Comparison of ENCODE assay signal across 9 cellular contexts in the genomic region with DNA sequence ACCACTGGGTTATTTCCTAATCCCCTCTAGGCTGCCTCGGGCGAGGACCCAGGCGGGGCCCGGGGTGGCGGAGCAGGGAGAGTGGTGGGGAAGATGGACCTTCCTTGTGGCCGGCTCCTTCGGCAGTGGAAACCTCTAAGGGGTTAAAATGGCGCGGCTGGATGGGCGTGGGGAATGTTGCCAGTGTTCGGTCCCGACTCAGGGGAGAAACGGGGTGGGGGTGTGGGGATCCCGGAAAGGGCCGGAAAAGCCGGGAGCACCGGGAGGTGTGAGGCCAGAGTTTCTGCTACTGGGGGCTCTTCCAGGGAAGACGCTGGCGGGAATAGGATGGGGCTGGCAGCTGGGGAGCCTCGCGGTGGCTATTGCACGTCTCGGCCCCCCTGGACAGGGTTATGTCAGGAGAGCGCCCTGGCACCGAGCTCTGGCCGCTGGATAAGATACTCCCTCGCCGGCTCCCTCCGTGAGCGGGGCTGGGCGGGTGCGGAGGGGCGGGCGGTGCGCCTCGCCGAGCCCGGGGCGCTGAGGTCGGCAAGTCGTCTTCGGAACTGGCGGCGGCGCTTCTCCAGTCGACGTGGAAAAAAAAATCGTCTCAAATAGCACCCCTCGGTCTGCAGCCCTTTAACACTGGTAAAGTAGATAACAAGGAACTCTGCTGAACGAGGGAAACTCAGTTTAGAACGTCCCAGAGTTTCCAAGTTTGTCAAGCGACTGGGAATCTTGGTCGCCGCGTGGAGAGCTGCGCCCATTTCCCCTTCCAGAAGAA.
A peak's percentile ranks its signal among the peaks of the same experiment; 100 is the strongest.
DNase-seq lines count a peak whose midpoint lies in the region; ATAC-seq and FAIRE-seq lines count a peak whose summit lies in the region.
"Had no signal": no experiment of that assay in that cellular context is flagged by ENCODE, and none has a peak within 500 bp of the region (broad histone marks: within the 10 kb centered on the region; RNA-seq: fewer than 3 reads in every experiment).

No MANE protein-coding gene starts in this region.

- peak; percentile 55 for DNase-seq in EL
- peak; percentile 67 for DNase-seq in NCI-H526 treated with DMSO at 0.1 percent for 48 hours (lab: John Stamatoyannopoulos, UW)
- peak; percentile 17 for DNase-seq in amniotic epithelial cell (ENCODE audit: low read depth)
- no peak for DNase-seq in small intestine
- no peak for DNase-seq in middle frontal gyrus (ENCODE audit: extremely low spot score, low spot score)

- WGBS in small intestine, 3 donors = 0 to 2% (median 2%) methylated on average over 41 to 56 of the region's 56 CpGs

- H3K4me3 ChIP-seq in iPS-15b (ENCODE audit: low read depth, low read length) (peak overlapping the region; percentile 59), small intestine (ENCODE audit: low read depth in 1 of 2, low read length in 2 of 2) (peak overlapping the region; percentile 22 to 40)
- H3K4me3 ChIP-seq: K562 had no signal

- peaks cover 19% of the 10 kb centered on the region for H3K4me1 ChIP-seq in iPS-15b (ENCODE audit: control insufficient read depth, insufficient read depth, low read length)
- H3K4me1 ChIP-seq in small intestine (ENCODE audit: control insufficient read depth in 2 of 2, insufficient read depth in 1 of 2, low read depth in 1 of 2, low read length in 1 of 2) = peaks cover 6 to 17% of the 10 kb centered on the region in 2 donors

- no peak overlapping the region for H3K9ac ChIP-seq in iPS-15b (ENCODE audit: low read depth, low read length)

- H3K27me3 ChIP-seq in iPS-15b (ENCODE audit: control insufficient read depth, insufficient read depth, low read length) = peaks cover 93% of the 10 kb centered on the region
- peaks cover 4 to 39% of the 10 kb centered on the region in 2 donors for H3K27me3 ChIP-seq in small intestine (ENCODE audit: control insufficient read depth in 2 of 2, insufficient read depth in 2 of 2, low read length in 2 of 2)

- no peaks in the 10 kb centered on the region for H3K36me3 ChIP-seq in iPS-15b (ENCODE audit: control insufficient read depth, insufficient read depth, low read length)
- H3K36me3 ChIP-seq in small intestine (ENCODE audit: control insufficient read depth in 2 of 2, insufficient read depth in 2 of 2, low read length in 2 of 2) = no peaks in the 10 kb centered on the region

- H3K9me3 ChIP-seq in iPS-15b (ENCODE audit: control insufficient read depth, insufficient read depth, low read length) (no peaks in the 10 kb centered on the region), small intestine (ENCODE audit: control insufficient read depth, low read depth) (no peaks in the 10 kb centered on the region)

- FAIRE-seq in small intestine (lab: Jason Lieb, UNC) = no peak
- FAIRE-seq: K562 had no signal

- H3K27ac ChIP-seq in small intestine (ENCODE audit: low read depth in 1 of 2, low read length in 1 of 2) = peak overlapping the region in 1 of 2 donors; percentile 56

- ATAC-seq in GM21717 (IDR thresholded peaks at IDR 0.05; ENCODE audit: unreplicated experiment) (no peak), GM18502 (IDR thresholded peaks at IDR 0.05; ENCODE audit: poor library complexity, unreplicated experiment) (no peak)
- ATAC-seq: K562 had no signal

Comparison
In these comparisons a context has a peak if more than half of its experiments do, and no peak if none do; other contexts are left out.
1. DNase-seq: peak in EL (single experiment), NCI-H526 treated with DMSO at 0.1 percent for 48 hours (single experiment) and amniotic epithelial cell (single experiment); none in small intestine (single experiment) and middle frontal gyrus (single experiment).